14 cellular contexts compared by ENCODE assay signal in the genomic region with DNA sequence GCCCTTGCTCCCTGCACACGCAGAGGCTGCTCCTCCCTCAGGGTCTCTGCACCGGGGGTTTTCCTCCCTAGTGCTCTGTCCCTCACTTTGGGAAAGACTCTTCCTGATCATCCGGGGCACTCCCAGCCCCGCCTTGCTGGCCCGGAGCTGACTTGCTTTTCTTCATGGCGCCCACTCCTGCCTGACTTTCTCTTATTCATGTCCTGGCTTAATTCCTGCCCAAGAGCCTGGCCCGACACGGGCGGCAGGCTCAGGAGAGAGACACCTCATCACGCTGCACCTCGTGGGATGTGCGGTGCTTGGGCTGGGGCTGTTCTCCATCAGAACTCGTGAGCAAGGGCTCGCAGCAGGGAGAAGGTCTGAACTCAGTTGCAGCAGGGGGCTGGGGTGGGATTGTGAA. TPM values are rescaled to one million over a fixed set of nuclear protein-coding genes. Genes with fewer than 3 reads are reported as not detected.
DNase-seq lines count a peak whose midpoint lies in the region; ATAC-seq and TF ChIP-seq lines count a peak whose summit lies in the region.
"Had no signal": no experiment of that assay in that cellular context is flagged by ENCODE, and none has a peak within 500 bp of the region (broad histone marks: within the 10 kb centered on the region; RNA-seq: fewer than 3 reads in every experiment).

No MANE protein-coding gene starts in this region.

- H3K4me3 Mint-ChIP-seq in activated CD4-positive, alpha-beta T cell treated with anti-CD3 and anti-CD28 coated beads, Interleukin-2, amount 10 ng/mL, durations not matched to agents 7 days and 5 days, result no peak overlapping the region
- no peak overlapping the region for H3K4me3 Mint-ChIP-seq in activated CD8-positive, alpha-beta T cell treated with anti-CD3 and anti-CD28 coated beads, Interleukin-2, amount 10 ng/mL, durations not matched to agents 7 days and 5 days
- H3K4me3 Mint-ChIP-seq in stimulated activated naive B cell treated with anti-CD40 and anti-IgM and Interleukin-4, amounts not matched to agents 10 μg/mL and 1 μg/mL and 100 μg/mL, for 72 hours, result peak overlapping the region in 1 of 2 donors; percentile 47

- ATAC-seq in activated CD8-positive, alpha-beta T cell treated with anti-CD3 and anti-CD28 coated beads, Interleukin-2, amount 10 ng/mL, durations not matched to agents 7 days and 5 days, result no peak
- ATAC-seq in foreskin keratinocyte, result peak; percentile 8
- ATAC-seq in stimulated activated naive B cell treated with anti-CD40 and anti-IgM and Interleukin-4, amounts not matched to agents 10 μg/mL and 1 μg/mL and 100 μg/mL, for 72 hours (replicated peaks), result peak in 1 of 2 donors; percentile 4
- no peak for ATAC-seq in GM18867 (IDR thresholded peaks at IDR 0.05; ENCODE audit: unreplicated experiment)
- ATAC-seq: A549 had no signal

- H3K9me3 Mint-ChIP-seq in activated CD4-positive, alpha-beta T cell treated with anti-CD3 and anti-CD28 coated beads, Interleukin-2, amount 10 ng/mL, durations not matched to agents 7 days and 5 days, result no peaks in the 10 kb centered on the region
- no peaks in the 10 kb centered on the region for H3K9me3 Mint-ChIP-seq in activated CD8-positive, alpha-beta T cell treated with anti-CD3 and anti-CD28 coated beads, Interleukin-2, amount 10 ng/mL, durations not matched to agents 7 days and 5 days (ENCODE audit: insufficient read depth)
- H3K9me3 Mint-ChIP-seq in stimulated activated naive B cell treated with anti-CD40 and anti-IgM and Interleukin-4, amounts not matched to agents 10 μg/mL and 1 μg/mL and 100 μg/mL, for 72 hours, result peaks cover 0 to 6% of the 10 kb centered on the region in 2 donors

- peak overlapping the region; percentile 71 for H3K27ac Mint-ChIP-seq in activated CD4-positive, alpha-beta T cell treated with anti-CD3 and anti-CD28 coated beads, Interleukin-2, amount 10 ng/mL, durations not matched to agents 7 days and 5 days
- H3K27ac Mint-ChIP-seq in activated CD8-positive, alpha-beta T cell treated with anti-CD3 and anti-CD28 coated beads, Interleukin-2, amount 10 ng/mL, durations not matched to agents 7 days and 5 days, result peak overlapping the region; percentile 81
- peak overlapping the region; percentile 87 for H3K27ac Mint-ChIP-seq in stimulated activated naive B cell treated with anti-CD40 and anti-IgM and Interleukin-4, amounts not matched to agents 10 μg/mL and 1 μg/mL and 100 μg/mL, for 72 hours

- H3K27me3 ChIP-seq in foreskin keratinocyte, result no peaks in the 10 kb centered on the region
- H3K27me3 ChIP-seq: Peyer's patch had no signal

- POLR2A ChIA-PET in activated CD4-positive, alpha-beta T cell treated with anti-CD3 and anti-CD28 coated beads, Interleukin-2, amount 10 ng/mL, durations not matched to agents 7 days and 5 days (lab: Charles Lee), result no interaction called here
- POLR2A ChIA-PET in activated CD8-positive, alpha-beta T cell treated with anti-CD3 and anti-CD28 coated beads, Interleukin-2, amount 10 ng/mL, durations not matched to agents 7 days and 5 days (lab: Charles Lee), result interaction anchor here (2.5 kb wide), 1 partner anchor 12 kb away, joined by 11 read pairs; a partner anchor contains a TSS

- H3K4me1 Mint-ChIP-seq in activated CD4-positive, alpha-beta T cell treated with anti-CD3 and anti-CD28 coated beads, Interleukin-2, amount 10 ng/mL, durations not matched to agents 7 days and 5 days, result peaks cover 23% of the 10 kb centered on the region
- peaks cover 24% of the 10 kb centered on the region for H3K4me1 Mint-ChIP-seq in activated CD8-positive, alpha-beta T cell treated with anti-CD3 and anti-CD28 coated beads, Interleukin-2, amount 10 ng/mL, durations not matched to agents 7 days and 5 days (ENCODE audit: low read depth)
- H3K4me1 Mint-ChIP-seq in stimulated activated naive B cell treated with anti-CD40 and anti-IgM and Interleukin-4, amounts not matched to agents 10 μg/mL and 1 μg/mL and 100 μg/mL, for 72 hours, result peaks cover 17 to 25% of the 10 kb centered on the region in 2 donors

- TF ChIP-seq CTCF in foreskin keratinocyte (conservative IDR thresholded peaks at IDR 0.05), result no peak

- peaks cover 28% of the 10 kb centered on the region for H3K4me1 ChIP-seq in foreskin keratinocyte
- H3K4me1 ChIP-seq: A549 had no signal

- DNase-seq in activated CD4-positive, alpha-beta T cell treated with anti-CD3 and anti-CD28 coated beads, Interleukin-2, amount 10 ng/mL, durations not matched to agents 7 days and 5 days, result no peak
- no peak for DNase-seq in activated CD4-positive, alpha-beta T cell treated with anti-CD3 and anti-CD28 coated beads for 48 hours
- no peak for DNase-seq in activated CD8-positive, alpha-beta T cell treated with anti-CD3 and anti-CD28 coated beads, Interleukin-2, amount 10 ng/mL, durations not matched to agents 7 days and 5 days
- no peak for DNase-seq in foreskin keratinocyte
- no peak for DNase-seq in stimulated activated naive B cell treated with anti-CD40 and anti-IgM and Interleukin-4, amounts not matched to agents 10 μg/mL and 1 μg/mL and 100 μg/mL, for 72 hours
- DNase-seq in NOMO-1 treated with dmso at 0.1 percent for 144 hours (lab: John Stamatoyannopoulos, UW; ENCODE audit: unreplicated experiment), result no peak
- no peak for DNase-seq in activated gamma-delta T cell (lab: John Stamatoyannopoulos, UW)
- DNase-seq: activated naive CD4-positive, alpha-beta T cell treated with Interleukin-2 at 50 U/mL for 16 hours; H7; NCI-H1694 treated with DMSO at 0.1 percent for 48 hours had no signal

- no peaks in the 10 kb centered on the region for H3K27me3 Mint-ChIP-seq in activated CD4-positive, alpha-beta T cell treated with anti-CD3 and anti-CD28 coated beads, Interleukin-2, amount 10 ng/mL, durations not matched to agents 7 days and 5 days
- H3K27me3 Mint-ChIP-seq in activated CD8-positive, alpha-beta T cell treated with anti-CD3 and anti-CD28 coated beads, Interleukin-2, amount 10 ng/mL, durations not matched to agents 7 days and 5 days (ENCODE audit: low read depth), result no peaks in the 10 kb centered on the region
- H3K27me3 Mint-ChIP-seq in stimulated activated naive B cell treated with anti-CD40 and anti-IgM and Interleukin-4, amounts not matched to agents 10 μg/mL and 1 μg/mL and 100 μg/mL, for 72 hours, result no peaks in the 10 kb centered on the region

- CTCF ChIA-PET in activated CD4-positive, alpha-beta T cell treated with anti-CD3 and anti-CD28 coated beads, Interleukin-2, amount 10 ng/mL, durations not matched to agents 7 days and 5 days (lab: Charles Lee), result interaction anchor here (1.4 kb wide), 1 partner anchor 12 kb away, joined by 7 read pairs; a partner anchor contains a TSS
- CTCF ChIA-PET in activated CD8-positive, alpha-beta T cell treated with anti-CD3 and anti-CD28 coated beads, Interleukin-2, amount 10 ng/mL, durations not matched to agents 7 days and 5 days (lab: Charles Lee), result interaction anchor here (1.1 kb wide), 1 partner anchor 30 kb away, joined by 4 read pairs; no protein-coding TSS in a partner anchor

- H3K27ac ChIP-seq in foreskin keratinocyte, result peak overlapping the region; percentile 49
- H3K27ac ChIP-seq: A549, KMS-11, Peyer's patch had no signal

- H3K36me3 Mint-ChIP-seq in activated CD4-positive, alpha-beta T cell treated with anti-CD3 and anti-CD28 coated beads, Interleukin-2, amount 10 ng/mL, durations not matched to agents 7 days and 5 days (ENCODE audit: low read depth), result peaks cover 51% of the 10 kb centered on the region
- H3K36me3 Mint-ChIP-seq in activated CD8-positive, alpha-beta T cell treated with anti-CD3 and anti-CD28 coated beads, Interleukin-2, amount 10 ng/mL, durations not matched to agents 7 days and 5 days (ENCODE audit: low read depth), result peaks cover 67% of the 10 kb centered on the region
- H3K36me3 Mint-ChIP-seq in stimulated activated naive B cell treated with anti-CD40 and anti-IgM and Interleukin-4, amounts not matched to agents 10 μg/mL and 1 μg/mL and 100 μg/mL, for 72 hours, result peaks cover 55 to 59% of the 10 kb centered on the region in 2 donors

RNA-seq across cellular contexts. Expression of a gene that starts 11.8 kb away (rescaled TPM):
- 1 to 10 TPM; 4.3 to 5.3 TPM for total RNA-seq in activated CD4-positive, alpha-beta T cell treated with anti-CD3 and anti-CD28 coated beads, Interleukin-2, amount 10 ng/mL, durations not matched to agents 7 days and 5 days
- total RNA-seq in activated CD8-positive, alpha-beta T cell treated with anti-CD3 and anti-CD28 coated beads, Interleukin-2, amount 10 ng/mL, durations not matched to agents 7 days and 5 days, result 1 to 10 TPM in 1 of 2 experiments, under 1 TPM in 1; 0.73 to 1.8 TPM
- 1.1 TPM in 2 replicates for total RNA-seq in foreskin keratinocyte
- polyA plus RNA-seq in foreskin keratinocyte, result 0.65 and 1.8 TPM in 2 replicates
- total RNA-seq: H7 had no signal

RNA-seq across cellular contexts. Expression of a gene that starts 47.7 kb away (rescaled TPM):
- 100 to 1,000 TPM; 200 to 206 TPM for total RNA-seq in activated CD4-positive, alpha-beta T cell treated with anti-CD3 and anti-CD28 coated beads, Interleukin-2, amount 10 ng/mL, durations not matched to agents 7 days and 5 days
- 100 to 1,000 TPM; 190 to 198 TPM for total RNA-seq in activated CD8-positive, alpha-beta T cell treated with anti-CD3 and anti-CD28 coated beads, Interleukin-2, amount 10 ng/mL, durations not matched to agents 7 days and 5 days
- 56.2 and 78.5 TPM in 2 replicates for total RNA-seq in foreskin keratinocyte
- 56.1 and 68.0 TPM in 2 replicates for polyA plus RNA-seq in foreskin keratinocyte

RNA-seq across cellular contexts. Expression of a gene that starts 48.1 kb away (rescaled TPM):
- 1 to 10 TPM; 6.9 to 9.3 TPM for total RNA-seq in activated CD4-positive, alpha-beta T cell treated with anti-CD3 and anti-CD28 coated beads, Interleukin-2, amount 10 ng/mL, durations not matched to agents 7 days and 5 days
- total RNA-seq in activated CD8-positive, alpha-beta T cell treated with anti-CD3 and anti-CD28 coated beads, Interleukin-2, amount 10 ng/mL, durations not matched to agents 7 days and 5 days, result 10 to 100 TPM in 1 of 2 experiments, 1 to 10 TPM in 1; 9.0 to 10.3 TPM
- 1.8 and 2.1 TPM in 2 replicates for total RNA-seq in foreskin keratinocyte
- 3.9 and 4.5 TPM in 2 replicates for polyA plus RNA-seq in foreskin keratinocyte
